Comparison of ENCODE assay signal across 2 cellular contexts in the genomic region with DNA sequence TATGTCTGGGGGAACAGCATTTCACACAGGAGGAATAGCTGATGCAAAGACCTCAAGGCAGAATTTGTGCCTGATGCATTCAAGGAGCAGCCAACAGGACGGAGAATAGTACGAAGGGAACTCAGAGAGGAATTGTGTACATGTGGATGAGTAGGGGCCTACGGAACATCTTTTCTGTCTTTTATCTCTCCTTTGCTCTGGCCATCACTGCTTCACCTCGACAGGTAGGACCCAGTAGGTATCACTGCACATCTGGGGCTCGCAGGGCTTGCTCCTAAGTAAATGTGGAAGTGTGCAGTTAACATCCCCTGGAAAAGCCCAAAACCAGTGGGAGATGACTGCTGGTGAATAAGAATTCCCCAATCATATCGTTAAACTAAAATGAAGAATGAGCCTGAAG.
A peak's percentile ranks its signal among the peaks of the same experiment; 100 is the strongest.
TF ChIP-seq lines count a peak whose summit lies in the region.

No MANE protein-coding gene starts in this region.

TF ChIP-seq in A549, 52 proteins besides CTCF, POLR2A, EP300 and RAD21:
- TF ChIP-seq, protein P1, sequence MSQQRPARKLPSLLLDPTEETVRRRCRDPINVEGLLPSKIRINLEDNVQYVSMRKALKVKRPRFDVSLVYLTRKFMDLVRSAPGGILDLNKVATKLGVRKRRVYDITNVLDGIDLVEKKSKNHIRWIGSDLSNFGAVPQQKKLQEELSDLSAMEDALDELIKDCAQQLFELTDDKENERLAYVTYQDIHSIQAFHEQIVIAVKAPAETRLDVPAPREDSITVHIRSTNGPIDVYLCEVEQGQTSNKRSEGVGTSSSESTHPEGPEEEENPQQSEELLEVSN (IDR thresholded peaks at IDR 0.05; ENCODE audit: borderline replicate concordance, low read depth) = 0 out of 2 replicates have a peak, but pooled peaks have one; percentile 5
- TF ChIP-seq FOXS1 (CRISPR knock-in tag; IDR thresholded peaks at IDR 0.05) (no peak), JUNB (IDR thresholded peaks at IDR 0.05) (no peak), TFCP2L1 (CRISPR knock-in tag; IDR thresholded peaks at IDR 0.05) (no peak), ZSCAN20 (CRISPR knock-in tag; IDR thresholded peaks at IDR 0.05) (no peak)
- TF ChIP-seq, protein P2, sequence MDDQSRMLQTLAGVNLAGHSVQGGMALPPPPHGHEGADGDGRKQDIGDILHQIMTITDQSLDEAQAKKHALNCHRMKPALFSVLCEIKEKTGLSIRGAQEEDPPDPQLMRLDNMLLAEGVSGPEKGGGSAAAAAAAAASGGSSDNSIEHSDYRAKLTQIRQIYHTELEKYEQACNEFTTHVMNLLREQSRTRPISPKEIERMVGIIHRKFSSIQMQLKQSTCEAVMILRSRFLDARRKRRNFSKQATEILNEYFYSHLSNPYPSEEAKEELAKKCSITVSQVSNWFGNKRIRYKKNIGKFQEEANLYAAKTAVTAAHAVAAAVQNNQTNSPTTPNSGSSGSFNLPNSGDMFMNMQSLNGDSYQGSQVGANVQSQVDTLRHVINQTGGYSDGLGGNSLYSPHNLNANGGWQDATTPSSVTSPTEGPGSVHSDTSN (IDR thresholded peaks at IDR 0.05) = no peak
- TF ChIP-seq, protein P3, sequence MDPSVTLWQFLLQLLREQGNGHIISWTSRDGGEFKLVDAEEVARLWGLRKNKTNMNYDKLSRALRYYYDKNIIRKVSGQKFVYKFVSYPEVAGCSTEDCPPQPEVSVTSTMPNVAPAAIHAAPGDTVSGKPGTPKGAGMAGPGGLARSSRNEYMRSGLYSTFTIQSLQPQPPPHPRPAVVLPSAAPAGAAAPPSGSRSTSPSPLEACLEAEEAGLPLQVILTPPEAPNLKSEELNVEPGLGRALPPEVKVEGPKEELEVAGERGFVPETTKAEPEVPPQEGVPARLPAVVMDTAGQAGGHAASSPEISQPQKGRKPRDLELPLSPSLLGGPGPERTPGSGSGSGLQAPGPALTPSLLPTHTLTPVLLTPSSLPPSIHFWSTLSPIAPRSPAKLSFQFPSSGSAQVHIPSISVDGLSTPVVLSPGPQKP (IDR thresholded peaks at IDR 0.05; ENCODE audit: low read depth, low read length) = no peak
TF ChIP-seq in A549: peak in this region for 1.

TF ChIP-seq in HCT116, 20 proteins besides CTCF, POLR2A, EP300 and RAD21:
- no peak for TF ChIP-seq EZH2phosphoT487 (IDR thresholded peaks at IDR 0.05; ENCODE audit: borderline replicate concordance)
- no peak for TF ChIP-seq SP1 (IDR thresholded peaks at IDR 0.05; ENCODE audit: low read depth)
- TF ChIP-seq EZH2 (IDR thresholded peaks at IDR 0.05) = no peak
- no peak for TF ChIP-seq ATF3 (IDR thresholded peaks at IDR 0.05)
- TF ChIP-seq, protein P4, sequence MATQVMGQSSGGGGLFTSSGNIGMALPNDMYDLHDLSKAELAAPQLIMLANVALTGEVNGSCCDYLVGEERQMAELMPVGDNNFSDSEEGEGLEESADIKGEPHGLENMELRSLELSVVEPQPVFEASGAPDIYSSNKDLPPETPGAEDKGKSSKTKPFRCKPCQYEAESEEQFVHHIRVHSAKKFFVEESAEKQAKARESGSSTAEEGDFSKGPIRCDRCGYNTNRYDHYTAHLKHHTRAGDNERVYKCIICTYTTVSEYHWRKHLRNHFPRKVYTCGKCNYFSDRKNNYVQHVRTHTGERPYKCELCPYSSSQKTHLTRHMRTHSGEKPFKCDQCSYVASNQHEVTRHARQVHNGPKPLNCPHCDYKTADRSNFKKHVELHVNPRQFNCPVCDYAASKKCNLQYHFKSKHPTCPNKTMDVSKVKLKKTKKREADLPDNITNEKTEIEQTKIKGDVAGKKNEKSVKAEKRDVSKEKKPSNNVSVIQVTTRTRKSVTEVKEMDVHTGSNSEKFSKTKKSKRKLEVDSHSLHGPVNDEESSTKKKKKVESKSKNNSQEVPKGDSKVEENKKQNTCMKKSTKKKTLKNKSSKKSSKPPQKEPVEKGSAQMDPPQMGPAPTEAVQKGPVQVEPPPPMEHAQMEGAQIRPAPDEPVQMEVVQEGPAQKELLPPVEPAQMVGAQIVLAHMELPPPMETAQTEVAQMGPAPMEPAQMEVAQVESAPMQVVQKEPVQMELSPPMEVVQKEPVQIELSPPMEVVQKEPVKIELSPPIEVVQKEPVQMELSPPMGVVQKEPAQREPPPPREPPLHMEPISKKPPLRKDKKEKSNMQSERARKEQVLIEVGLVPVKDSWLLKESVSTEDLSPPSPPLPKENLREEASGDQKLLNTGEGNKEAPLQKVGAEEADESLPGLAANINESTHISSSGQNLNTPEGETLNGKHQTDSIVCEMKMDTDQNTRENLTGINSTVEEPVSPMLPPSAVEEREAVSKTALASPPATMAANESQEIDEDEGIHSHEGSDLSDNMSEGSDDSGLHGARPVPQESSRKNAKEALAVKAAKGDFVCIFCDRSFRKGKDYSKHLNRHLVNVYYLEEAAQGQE (IDR thresholded peaks at IDR 0.05; ENCODE audit: low read depth) = no peak
- TF ChIP-seq CBX3 (IDR thresholded peaks at IDR 0.05; ENCODE audit: low read depth) = no peak
- TF ChIP-seq CEBPB (IDR thresholded peaks at IDR 0.05; ENCODE audit: low read depth) = no peak
- no peak for TF ChIP-seq FOSL1 (IDR thresholded peaks at IDR 0.05; ENCODE audit: low read depth)
- TF ChIP-seq, protein P5, sequence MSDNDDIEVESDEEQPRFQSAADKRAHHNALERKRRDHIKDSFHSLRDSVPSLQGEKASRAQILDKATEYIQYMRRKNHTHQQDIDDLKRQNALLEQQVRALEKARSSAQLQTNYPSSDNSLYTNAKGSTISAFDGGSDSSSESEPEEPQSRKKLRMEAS (IDR thresholded peaks at IDR 0.05) = no peak
- no peak for TF ChIP-seq JUND (IDR thresholded peaks at IDR 0.05)
- TF ChIP-seq ZFX (IDR thresholded peaks at IDR 0.05) = no peak
- no peak for TF ChIP-seq TCF7L2 (IDR thresholded peaks at IDR 0.05; ENCODE audit: borderline replicate concordance, extremely low read depth, insufficient read depth, insufficient read length)
